In the genomic region with DNA sequence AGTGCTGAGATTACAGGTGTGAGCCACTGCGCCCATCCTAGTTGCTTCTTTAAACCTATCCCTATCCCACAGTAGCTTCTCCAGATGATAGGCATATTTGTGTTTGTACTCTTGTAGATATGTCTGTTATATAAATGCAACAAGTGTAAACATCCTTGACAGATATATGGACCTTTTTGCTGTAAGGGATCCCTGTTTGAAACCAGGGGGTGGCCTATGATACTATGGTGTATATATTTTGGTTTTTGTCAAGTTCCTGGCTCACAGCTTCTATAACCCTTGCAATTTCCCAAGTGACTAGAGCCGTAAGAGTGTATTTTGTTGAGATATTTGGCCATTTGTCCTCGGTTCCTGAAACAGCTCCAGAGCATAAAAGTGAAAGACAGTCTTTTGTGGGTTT, we compare ENCODE assay signal across 11 cellular contexts. TPM values are rescaled to one million over a fixed set of nuclear protein-coding genes. Genes with fewer than 3 reads are reported as not detected.
DNase-seq lines count a peak whose midpoint lies in the region; ATAC-seq and TF ChIP-seq lines count a peak whose summit lies in the region.
"Had no signal": no experiment of that assay in that cellular context is flagged by ENCODE, and none has a peak within 500 bp of the region (broad histone marks: within the 10 kb centered on the region; RNA-seq: fewer than 3 reads in every experiment).

No MANE protein-coding gene starts in this region.

- no peak overlapping the region for H3K4me3 Mint-ChIP-seq in CD4-positive, alpha-beta T cell
- peak overlapping the region; percentile 42 for H3K4me3 Mint-ChIP-seq in WTC11
- H3K4me3 Mint-ChIP-seq in progenitor cell of endocrine pancreas (ENCODE audit: low read depth) = peak overlapping the region; percentile 48
- H3K4me3 Mint-ChIP-seq: stimulated activated naive CD8-positive, alpha-beta T cell treated with anti-CD3 and anti-CD28 coated beads, Interleukin-15, amount 100 ng/mL, for 72 hours had no signal

- CTCF ChIA-PET in CD4-positive, alpha-beta T cell (lab: Charles Lee) = interaction anchor here (3.1 to 3.6 kb wide), 2 partner anchors 10 to 38 kb away, joined by 13 to 16 read pairs; a partner anchor contains a TSS
- CTCF ChIA-PET in WTC11 (lab: Charles Lee) = interaction anchor here (2.2 to 6.2 kb wide), 3 partner anchors 9 to 39 kb away, joined by 8 to 59 read pairs (median 46); a partner anchor contains a TSS

- no peaks in the 10 kb centered on the region for H3K27me3 Mint-ChIP-seq in CD4-positive, alpha-beta T cell
- H3K27me3 Mint-ChIP-seq in WTC11 (ENCODE audit: low read depth) (no peaks in the 10 kb centered on the region), progenitor cell of endocrine pancreas (no peaks in the 10 kb centered on the region)
- H3K27me3 Mint-ChIP-seq: stimulated activated naive CD8-positive, alpha-beta T cell treated with anti-CD3 and anti-CD28 coated beads, Interleukin-15, amount 100 ng/mL, for 72 hours had no signal

- H3K9me3 ChIP-seq in CD4-positive, alpha-beta T cell (ENCODE audit: control insufficient read depth, low read length) = no peaks in the 10 kb centered on the region
- no peaks in the 10 kb centered on the region for H3K9me3 ChIP-seq in effector memory CD4-positive, alpha-beta T cell (ENCODE audit: control insufficient read depth, low read length)

- intact Hi-C loops in CD4-positive, alpha-beta T cell (cut with DNase I, micrococcal nuclease) = no loop called here

- H3K27ac ChIP-seq in CD4-positive, alpha-beta T cell (ENCODE audit: low read depth, low read length) = no peak overlapping the region
- H3K27ac ChIP-seq in effector memory CD4-positive, alpha-beta T cell (ENCODE audit: insufficient read depth, low read length, poor library complexity, severe bottlenecking) = no peak overlapping the region

- H3K36me3 ChIP-seq in effector memory CD4-positive, alpha-beta T cell (ENCODE audit: control insufficient read depth, insufficient read depth, low read length) = peaks cover 59% of the 10 kb centered on the region

- H3K9me3 Mint-ChIP-seq in CD4-positive, alpha-beta T cell = no peaks in the 10 kb centered on the region
- no peaks in the 10 kb centered on the region for H3K9me3 Mint-ChIP-seq in WTC11
- no peaks in the 10 kb centered on the region for H3K9me3 Mint-ChIP-seq in progenitor cell of endocrine pancreas (ENCODE audit: low read depth)
- H3K9me3 Mint-ChIP-seq: stimulated activated naive CD8-positive, alpha-beta T cell treated with anti-CD3 and anti-CD28 coated beads, Interleukin-15, amount 100 ng/mL, for 72 hours had no signal

- H3K36me3 Mint-ChIP-seq in CD4-positive, alpha-beta T cell (ENCODE audit: low read depth) = peaks cover 90% of the 10 kb centered on the region
- peaks cover 67% of the 10 kb centered on the region for H3K36me3 Mint-ChIP-seq in WTC11
- peaks cover 35% of the 10 kb centered on the region for H3K36me3 Mint-ChIP-seq in progenitor cell of endocrine pancreas (ENCODE audit: insufficient read depth)

- POLR2A ChIA-PET in CD4-positive, alpha-beta T cell (lab: Charles Lee) = interaction anchor here (1.8 to 7.1 kb wide), 2 partner anchors 15 to 38 kb away, joined by 4 to 56 read pairs; a partner anchor contains a TSS
- POLR2A ChIA-PET in WTC11 (lab: Charles Lee) = interaction anchor here (1.1 to 1.7 kb wide), 4 partner anchors 8 to 39 kb away, joined by 3 to 6 read pairs (median 4); a partner anchor contains a TSS

- H3K27me3 ChIP-seq in CD4-positive, alpha-beta T cell (ENCODE audit: control insufficient read depth, insufficient read depth, low read length) = no peaks in the 10 kb centered on the region
- no peaks in the 10 kb centered on the region for H3K27me3 ChIP-seq in effector memory CD4-positive, alpha-beta T cell (replicated peaks; ENCODE audit: control insufficient read depth, insufficient read depth, low read length, poor library complexity, severe bottlenecking)

- H3K27ac Mint-ChIP-seq in CD4-positive, alpha-beta T cell = peak overlapping the region; percentile 53
- peak overlapping the region; percentile 98 for H3K27ac Mint-ChIP-seq in WTC11
- peak overlapping the region; percentile 98 for H3K27ac Mint-ChIP-seq in progenitor cell of endocrine pancreas

- no peak for ATAC-seq in CD4-positive, alpha-beta T cell (ENCODE audit: poor library complexity)
- no peak for ATAC-seq in WTC11
- ATAC-seq in activated CD4-positive, CD25-positive, alpha-beta regulatory T cell treated with anti-CD3 and anti-CD28 coated beads, Interleukin-2, amount 50 U/mL, for 24 hours = no peak
- no peak for ATAC-seq in GM19463 (IDR thresholded peaks at IDR 0.05; ENCODE audit: unreplicated experiment)
- ATAC-seq: stimulated activated naive CD8-positive, alpha-beta T cell treated with anti-CD3 and anti-CD28 coated beads, Interleukin-15, amount 100 ng/mL, for 72 hours had no signal

- TF ChIP-seq CTCF in CD4-positive, alpha-beta T cell (IDR thresholded peaks at IDR 0.05) = no peak
- TF ChIP-seq CTCF in WTC11 (IDR thresholded peaks at IDR 0.05) = no peak
- TF ChIP-seq CTCF in fibroblast of the aortic adventitia (IDR thresholded peaks at IDR 0.05; ENCODE audit: insufficient read depth, low read length) = no peak
- no peak for TF ChIP-seq CTCF in progenitor cell of endocrine pancreas (IDR thresholded peaks at IDR 0.05; ENCODE audit: unreplicated experiment)

- peaks cover 62% of the 10 kb centered on the region for H3K4me1 Mint-ChIP-seq in CD4-positive, alpha-beta T cell (ENCODE audit: low read depth)
- H3K4me1 Mint-ChIP-seq in WTC11 = peaks cover 69% of the 10 kb centered on the region
- peaks cover 47% of the 10 kb centered on the region for H3K4me1 Mint-ChIP-seq in progenitor cell of endocrine pancreas (ENCODE audit: low read depth)

- no peak for DNase-seq in CD4-positive, alpha-beta T cell
- DNase-seq in WTC11 (ENCODE audit: low spot score) (no peak), fibroblast of the aortic adventitia (ENCODE audit: low read depth) (no peak), progenitor cell of endocrine pancreas (ENCODE audit: low spot score, unreplicated experiment) (no peak)
- DNase-seq in activated CD8-positive, alpha-beta memory T cell treated with anti-CD3 and anti-CD28 coated beads, Interleukin-2, amount 50 U/mL, for 48 hours = no peak
- no peak for DNase-seq in effector memory CD4-positive, alpha-beta T cell
- DNase-seq: H7; NCI-H2081; stimulated activated naive CD8-positive, alpha-beta T cell treated with anti-CD3 and anti-CD28 coated beads, Interleukin-15, amount 100 ng/mL, for 72 hours had no signal

- H3K4me1 ChIP-seq in effector memory CD4-positive, alpha-beta T cell (ENCODE audit: control insufficient read depth, insufficient read depth, low read length, poor library complexity, severe bottlenecking) = peaks cover 5% of the 10 kb centered on the region

- H3K4me3 ChIP-seq in fibroblast of the aortic adventitia (ENCODE audit: low read depth, low read length) = peak overlapping the region; percentile 25
- H3K4me3 ChIP-seq in effector memory CD4-positive, alpha-beta T cell (ENCODE audit: insufficient read depth, low read depth, low read length, poor library complexity, severe bottlenecking) = no peak overlapping the region

TF ChIP-seq in WTC11, 78 proteins besides CTCF, POLR2A, EP300 and RAD21:
- TF ChIP-seq ZNF121 (CRISPR knock-in tag; IDR thresholded peaks at IDR 0.05) = no peak
- no peak for TF ChIP-seq GRHL2 (CRISPR knock-in tag; IDR thresholded peaks at IDR 0.05; ENCODE audit: insufficient replicate concordance, severe bottlenecking)
- TF ChIP-seq, protein P1, sequence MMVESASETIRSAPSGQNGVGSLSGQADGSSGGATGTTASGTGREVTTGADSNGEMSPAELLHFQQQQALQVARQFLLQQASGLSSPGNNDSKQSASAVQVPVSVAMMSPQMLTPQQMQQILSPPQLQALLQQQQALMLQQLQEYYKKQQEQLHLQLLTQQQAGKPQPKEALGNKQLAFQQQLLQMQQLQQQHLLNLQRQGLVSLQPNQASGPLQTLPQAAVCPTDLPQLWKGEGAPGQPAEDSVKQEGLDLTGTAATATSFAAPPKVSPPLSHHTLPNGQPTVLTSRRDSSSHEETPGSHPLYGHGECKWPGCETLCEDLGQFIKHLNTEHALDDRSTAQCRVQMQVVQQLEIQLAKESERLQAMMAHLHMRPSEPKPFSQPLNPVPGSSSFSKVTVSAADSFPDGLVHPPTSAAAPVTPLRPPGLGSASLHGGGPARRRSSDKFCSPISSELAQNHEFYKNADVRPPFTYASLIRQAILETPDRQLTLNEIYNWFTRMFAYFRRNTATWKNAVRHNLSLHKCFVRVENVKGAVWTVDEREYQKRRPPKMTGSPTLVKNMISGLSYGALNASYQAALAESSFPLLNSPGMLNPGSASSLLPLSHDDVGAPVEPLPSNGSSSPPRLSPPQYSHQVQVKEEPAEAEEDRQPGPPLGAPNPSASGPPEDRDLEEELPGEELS (CRISPR knock-in tag; IDR thresholded peaks at IDR 0.05) = no peak
- no peak for TF ChIP-seq PRRX2 (CRISPR knock-in tag; IDR thresholded peaks at IDR 0.05)
- no peak for TF ChIP-seq NFE2L1 (CRISPR knock-in tag; IDR thresholded peaks at IDR 0.05)
- no peak for TF ChIP-seq ZNF263 (CRISPR knock-in tag; IDR thresholded peaks at IDR 0.05; ENCODE audit: low read depth)
- TF ChIP-seq, protein P2, sequence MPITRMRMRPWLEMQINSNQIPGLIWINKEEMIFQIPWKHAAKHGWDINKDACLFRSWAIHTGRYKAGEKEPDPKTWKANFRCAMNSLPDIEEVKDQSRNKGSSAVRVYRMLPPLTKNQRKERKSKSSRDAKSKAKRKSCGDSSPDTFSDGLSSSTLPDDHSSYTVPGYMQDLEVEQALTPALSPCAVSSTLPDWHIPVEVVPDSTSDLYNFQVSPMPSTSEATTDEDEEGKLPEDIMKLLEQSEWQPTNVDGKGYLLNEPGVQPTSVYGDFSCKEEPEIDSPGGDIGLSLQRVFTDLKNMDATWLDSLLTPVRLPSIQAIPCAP (CRISPR knock-in tag; IDR thresholded peaks at IDR 0.05) = no peak

RNA-seq across cellular contexts. Expression of a gene that starts 9.7 kb away (rescaled TPM):
- 10 to 100 TPM in 1 of 2 experiments, 1 to 10 TPM in 1; 9.5 to 10.5 TPM for total RNA-seq in CD4-positive, alpha-beta T cell
- total RNA-seq in WTC11 (2021) = 46.3 to 49.5 TPM (median 47.8 TPM) in 3 replicates
- total RNA-seq in fibroblast of the aortic adventitia (ENCODE audit: low replicate concordance) = 7.0 and 16.3 TPM in 2 replicates
- total RNA-seq in progenitor cell of endocrine pancreas = 18.4 and 19.9 TPM in 2 replicates

RNA-seq across cellular contexts. Expression of a gene that starts 15.5 kb away (rescaled TPM):
- 100 to 1,000 TPM; 141 to 147 TPM for total RNA-seq in CD4-positive, alpha-beta T cell
- total RNA-seq in WTC11 (2021) (283 to 284 TPM (median 283 TPM) in 3 replicates), fibroblast of the aortic adventitia (ENCODE audit: low replicate concordance) (94.6 and 174 TPM in 2 replicates), progenitor cell of endocrine pancreas (142 and 154 TPM in 2 replicates)
